In genomic region chr2:240832205-240832727, GRCh38 we compare ENCODE assay signal across 1 cellular context.
A peak's percentile ranks its signal among the peaks of the same experiment; 100 is the strongest.
TF ChIP-seq lines count a peak whose summit lies in the region.

No MANE protein-coding gene starts in this region.

TF ChIP-seq in HepG2, 621 proteins besides CTCF, POLR2A, EP300 and RAD21 (continued from another document and continues in another):
- TF ChIP-seq KAT8 (CRISPR knock-in tag; IDR thresholded peaks at IDR 0.05) = no peak
- no peak for TF ChIP-seq PAWR (CRISPR knock-in tag; IDR thresholded peaks at IDR 0.05; ENCODE audit: borderline replicate concordance)
- TF ChIP-seq REPIN1 (CRISPR knock-in tag; IDR thresholded peaks at IDR 0.05; ENCODE audit: borderline replicate concordance, low read depth) = no peak
- TF ChIP-seq TOE1 (CRISPR knock-in tag; IDR thresholded peaks at IDR 0.05) = no peak
- TF ChIP-seq POGZ (CRISPR knock-in tag; IDR thresholded peaks at IDR 0.05) = no peak
- no peak for TF ChIP-seq REL (CRISPR knock-in tag; conservative IDR thresholded peaks at IDR 0.05)
- TF ChIP-seq ZNF160 (CRISPR knock-in tag; IDR thresholded peaks at IDR 0.05) = no peak
- TF ChIP-seq ZNF776 (CRISPR knock-in tag; IDR thresholded peaks at IDR 0.05) = no peak
- no peak for TF ChIP-seq CAMTA2 (CRISPR knock-in tag; IDR thresholded peaks at IDR 0.05; ENCODE audit: borderline replicate concordance)
- no peak for TF ChIP-seq ZNF574 (CRISPR knock-in tag; IDR thresholded peaks at IDR 0.05)
- no peak for TF ChIP-seq THAP9 (CRISPR knock-in tag; IDR thresholded peaks at IDR 0.05; ENCODE audit: borderline replicate concordance)
- TF ChIP-seq ARID4A (CRISPR knock-in tag; IDR thresholded peaks at IDR 0.05; ENCODE audit: borderline replicate concordance) = peak; percentile 57; the same call in 1 of the 2 replicates
- no peak for TF ChIP-seq THAP7 (CRISPR knock-in tag; IDR thresholded peaks at IDR 0.05)
- TF ChIP-seq HDAC1 (CRISPR knock-in tag; IDR thresholded peaks at IDR 0.05) = peak; percentile 63; the same call in 1 of the 2 replicates
- 0 out of 2 replicates have a peak, but pooled peaks have one; percentile 11 for TF ChIP-seq E2F1 (CRISPR knock-in tag; IDR thresholded peaks at IDR 0.05)
- TF ChIP-seq SP140L (CRISPR knock-in tag; IDR thresholded peaks at IDR 0.05; ENCODE audit: borderline replicate concordance) = no peak
- TF ChIP-seq IKZF1 (IDR thresholded peaks at IDR 0.05) = no peak
- TF ChIP-seq ZNF576 (CRISPR knock-in tag; IDR thresholded peaks at IDR 0.05) = no peak
- peak; percentile 98 for TF ChIP-seq RFX3 (CRISPR knock-in tag; IDR thresholded peaks at IDR 0.05)
- TF ChIP-seq ZNF264 (CRISPR knock-in tag; IDR thresholded peaks at IDR 0.05) = no peak
- peak; percentile 59; the same call in 1 of the 2 replicates for TF ChIP-seq SIN3A (IDR thresholded peaks at IDR 0.05; ENCODE audit: borderline replicate concordance, low read depth, low read length)
- no peak for TF ChIP-seq ZFP36L1 (CRISPR knock-in tag; IDR thresholded peaks at IDR 0.05)
- no peak for TF ChIP-seq HIVEP1 (CRISPR knock-in tag; IDR thresholded peaks at IDR 0.05)
- TF ChIP-seq ZNF562 (CRISPR knock-in tag; IDR thresholded peaks at IDR 0.05; ENCODE audit: borderline replicate concordance) = no peak
- no peak for TF ChIP-seq KLF12 (CRISPR knock-in tag; IDR thresholded peaks at IDR 0.05; ENCODE audit: borderline replicate concordance)
- TF ChIP-seq ZNF646 (CRISPR knock-in tag; IDR thresholded peaks at IDR 0.05) = no peak
- no peak for TF ChIP-seq CENPBD1 (CRISPR knock-in tag; IDR thresholded peaks at IDR 0.05; ENCODE audit: borderline replicate concordance, low read depth)
- no peak for TF ChIP-seq JARID2 (CRISPR knock-in tag; IDR thresholded peaks at IDR 0.05; ENCODE audit: insufficient replicate concordance)
- no peak for TF ChIP-seq TEAD2 (CRISPR knock-in tag; IDR thresholded peaks at IDR 0.05)
- TF ChIP-seq FOXO1 (CRISPR knock-in tag; IDR thresholded peaks at IDR 0.05) = no peak
- no peak for TF ChIP-seq PAXIP1 (CRISPR knock-in tag; conservative IDR thresholded peaks at IDR 0.05)
- TF ChIP-seq ZFP62 (CRISPR knock-in tag; IDR thresholded peaks at IDR 0.05) = no peak
- no peak for TF ChIP-seq ZNF615 (CRISPR knock-in tag; IDR thresholded peaks at IDR 0.05; ENCODE audit: borderline replicate concordance)
- TF ChIP-seq ZNF12 (CRISPR knock-in tag; IDR thresholded peaks at IDR 0.05) = no peak
